25 cellular contexts compared by ENCODE assay signal in genomic region chr16:78362736-78363135, GRCh38.
"Had no signal": no experiment of that assay in that cellular context is flagged by ENCODE, and none has a peak within 500 bp of the region (broad histone marks: within the 10 kb centered on the region; RNA-seq: fewer than 3 reads in every experiment).

No MANE protein-coding gene starts in this region.

- H3K79me2 ChIP-seq: hepatocyte, parathyroid adenoma had no signal

- H3K9ac ChIP-seq: neural progenitor cell, parathyroid adenoma had no signal

- H3K27me3 ChIP-seq: esophagus squamous epithelium, hepatocyte, left lung, neural progenitor cell, right atrium auricular region, stomach, thyroid gland had no signal

- H3K4me1 ChIP-seq: esophagus squamous epithelium, left lung, neural progenitor cell, parathyroid adenoma, right atrium auricular region had no signal

- ATAC-seq: left lung; lower lobe of right lung; mucosa of descending colon; natural killer cell treated with Interleukin-12 subunit alpha and Interleukin-12 subunit beta and Interleukin-15 and Interleukin-18, amount 100 ng/mL, for 72 hours; sciatic nerve; stimulated activated effector memory CD8-positive, alpha-beta T cell treated with anti-CD3 and anti-CD28 coated beads, Interleukin-12 subunit alpha, Interleukin-12 subunit beta, amount 100 ng/mL, for 72 hours had no signal

- H3K4me3 ChIP-seq: coronary artery, esophagus squamous epithelium, hepatocyte, left lung, lower lobe of right lung, mucosa of descending colon, neural progenitor cell, right atrium auricular region, stomach, thyroid gland had no signal

- H3K9me3 ChIP-seq: esophagus squamous epithelium, left lung, lower lobe of right lung, mucosa of descending colon, right atrium auricular region, stomach, thyroid gland had no signal

- DNase-seq: dermis blood vessel endothelial cell; effector memory CD4-positive, alpha-beta T cell; erythroblast; esophagus squamous epithelium; head of caudate nucleus; kidney; left lung; lower lobe of right lung; mucosa of descending colon; naive B cell; stimulated activated CD4-positive, alpha-beta T cell treated with anti-CD3 and anti-CD28 coated beads, Interleukin-2, amount 100 ng/mL, for 24 hours; stimulated activated CD4-positive, alpha-beta T cell treated with anti-CD3 and anti-CD28 coated beads, Interleukin-4, amount 100 ng/mL, for 24 hours; stimulated activated naive CD4-positive, alpha-beta T cell treated with Interleukin-2 at 50 U/mL for 16 hours; stomach; thyroid gland; trophoblast cell had no signal

- H3K4me2 ChIP-seq: hepatocyte, neural progenitor cell had no signal

- H3K36me3 ChIP-seq: esophagus squamous epithelium, left lung, lower lobe of right lung, neural progenitor cell, right atrium auricular region, stomach, thyroid gland had no signal

- H3K27ac ChIP-seq: coronary artery, esophagus squamous epithelium, hepatocyte, left lung, lower lobe of right lung, neural progenitor cell, parathyroid adenoma, right atrium auricular region, stomach, thyroid gland had no signal

- FAIRE-seq: frontal cortex, kidney had no signal

- H2AFZ ChIP-seq: hepatocyte, neural progenitor cell, parathyroid adenoma had no signal
